In the genomic region with DNA sequence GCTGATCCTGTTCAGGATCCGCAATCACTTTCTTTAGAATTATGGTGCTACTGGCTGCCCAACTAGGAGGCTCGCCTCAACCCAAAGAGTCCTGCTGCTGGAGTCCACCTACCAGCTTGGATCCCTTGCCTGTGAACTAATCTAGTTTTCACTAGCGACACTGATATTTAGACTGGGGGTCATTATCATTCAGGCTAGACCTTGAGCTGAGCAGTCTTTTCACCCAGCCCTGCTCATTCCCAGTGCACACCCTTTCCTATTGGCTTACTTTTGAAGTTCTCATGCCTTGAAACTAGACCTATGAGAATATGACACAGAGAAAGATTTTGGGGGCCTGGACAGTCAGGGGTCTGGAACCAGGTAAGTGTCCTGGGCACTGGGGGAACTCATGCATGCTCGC, we compare ENCODE assay signal across 25 cellular contexts.
"Had no signal": no experiment of that assay in that cellular context is flagged by ENCODE, and none has a peak within 500 bp of the region (broad histone marks: within the 10 kb centered on the region; RNA-seq: fewer than 3 reads in every experiment).

No MANE protein-coding gene starts in this region.

- H3K9me3 ChIP-seq: colonic mucosa, esophagus squamous epithelium, gastrocnemius medialis, gastroesophageal sphincter, heart left ventricle, heart right ventricle had no signal

- H3K36me3 ChIP-seq: colonic mucosa, esophagus squamous epithelium, gastrocnemius medialis, gastroesophageal sphincter, heart left ventricle, heart right ventricle had no signal

- FAIRE-seq: colon, endometrium, endothelial cell of umbilical vein, frontal cortex had no signal

- H3K27me3 ChIP-seq: colonic mucosa, dorsolateral prefrontal cortex, esophagus squamous epithelium, foreskin keratinocyte, gastrocnemius medialis, gastroesophageal sphincter, heart left ventricle, heart right ventricle had no signal

- DNase-seq: colonic mucosa; cortex of kidney; dermis blood vessel endothelial cell; dorsolateral prefrontal cortex; effector CD4-positive, alpha-beta T cell; effector CD8-positive, alpha-beta T cell; effector memory CD4-positive, alpha-beta T cell; effector memory CD8-positive, alpha-beta T cell; endodermal cell; erythroblast; esophagus squamous epithelium; foreskin fibroblast; foreskin keratinocyte; foreskin melanocyte; gastrocnemius medialis; glutamatergic neuron; heart left ventricle; heart right ventricle had no signal

- H3K4me3 ChIP-seq: colonic mucosa, coronary artery, dorsolateral prefrontal cortex, esophagus squamous epithelium, gastrocnemius medialis, gastroesophageal sphincter, heart left ventricle, heart right ventricle had no signal

- H3K27ac ChIP-seq: colonic mucosa, coronary artery, dorsolateral prefrontal cortex, epithelial cell of prostate, esophagus squamous epithelium, foreskin keratinocyte, gastrocnemius medialis, gastroesophageal sphincter, heart left ventricle, heart right ventricle had no signal

- H3K4me1 ChIP-seq: colonic mucosa, esophagus squamous epithelium, foreskin keratinocyte, gastrocnemius medialis, gastroesophageal sphincter, heart left ventricle, heart right ventricle had no signal
